In the genomic region with DNA sequence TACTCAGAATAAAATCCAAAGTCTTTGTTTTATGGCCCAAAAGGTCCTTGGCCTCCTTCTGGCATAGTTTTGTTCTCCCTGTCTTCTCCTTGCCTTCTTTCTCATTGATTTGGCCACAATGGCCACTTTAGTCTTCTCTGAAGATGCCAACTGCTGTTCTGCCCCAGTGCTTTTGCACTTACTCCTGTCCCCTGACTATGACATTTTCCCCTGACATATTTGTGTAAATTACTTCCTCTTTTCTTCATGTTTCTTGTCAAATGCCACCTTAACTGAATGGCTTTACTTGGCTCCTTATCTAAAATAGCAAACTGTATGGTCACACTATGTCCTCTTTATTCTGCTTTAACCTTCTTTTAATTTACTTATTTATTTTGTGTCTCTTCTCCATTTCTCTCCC, we compare ENCODE assay signal across 15 cellular contexts.
A peak's percentile ranks its signal among the peaks of the same experiment; 100 is the strongest.
DNase-seq lines count a peak whose midpoint lies in the region; ATAC-seq, FAIRE-seq and TF ChIP-seq lines count a peak whose summit lies in the region.
"Had no signal": no experiment of that assay in that cellular context is flagged by ENCODE, and none has a peak within 500 bp of the region (broad histone marks: within the 10 kb centered on the region; RNA-seq: fewer than 3 reads in every experiment).

No MANE protein-coding gene starts in this region.

- H3K27ac Mint-ChIP-seq in H9 (peak overlapping the region in 2 of 3 experiments; percentile 8 to 11; a peak in 2 of 7 replicates), nephron progenitor cell (peak overlapping the region; percentile 12)
- H3K27ac Mint-ChIP-seq: CD4-positive, alpha-beta memory T cell had no signal

- H4K5ac ChIP-seq in H9 (ENCODE audit: insufficient read length, low read depth, low read length), result no peak overlapping the region

- no peak for TF ChIP-seq RAD21 in HepG2 (CRISPR knock-in tag; IDR thresholded peaks at IDR 0.05)

- no peak for TF ChIP-seq CTCF in H9 (conservative IDR thresholded peaks at IDR 0.05)
- no peak for TF ChIP-seq CTCF in Panc1 (IDR thresholded peaks at IDR 0.05)
- no peak for TF ChIP-seq CTCF in nephron progenitor cell (IDR thresholded peaks at IDR 0.05)
- TF ChIP-seq CTCF in HepG2 (CRISPR knock-in tag; IDR thresholded peaks at IDR 0.05), result no peak

- no peak overlapping the region for H2AFZ ChIP-seq in H9 (ENCODE audit: low read length)
- no peak overlapping the region for H2AFZ ChIP-seq in HepG2 (ENCODE audit: low read length)

- H3K4me1 Mint-ChIP-seq in H9 (peaks cover 25 to 27% of the 10 kb centered on the region in 2 experiments), nephron progenitor cell (peaks cover 4% of the 10 kb centered on the region)
- H3K4me1 Mint-ChIP-seq: CD4-positive, alpha-beta memory T cell had no signal

- no peak overlapping the region for H3K4ac ChIP-seq in H9 (ENCODE audit: low read depth, low read length)

- no peaks in the 10 kb centered on the region; a peak in 1 of 7 replicates for H3K36me3 Mint-ChIP-seq in H9 (ENCODE audit: insufficient read depth in 1 of 3, low read depth in 3 of 3)
- H3K36me3 Mint-ChIP-seq in nephron progenitor cell (ENCODE audit: low read depth), result no peaks in the 10 kb centered on the region
- H3K36me3 Mint-ChIP-seq: CD4-positive, alpha-beta memory T cell had no signal

- H3K14ac ChIP-seq in H9 (ENCODE audit: insufficient read depth, low read length), result no peak overlapping the region

- no peak overlapping the region for H2BK12ac ChIP-seq in H9 (ENCODE audit: insufficient read length, low read depth, low read length)

- H3K36me3 ChIP-seq in Panc1 (ENCODE audit: control insufficient read depth, insufficient read depth, low read length) (no peaks in the 10 kb centered on the region), HepG2 (replicated peaks in 1 of 2; ENCODE audit: control insufficient read depth in 1 of 2, insufficient read depth in 2 of 2, low read length in 2 of 2) (no peaks in the 10 kb centered on the region)
- H3K36me3 ChIP-seq: BE2C had no signal

- H2AK5ac ChIP-seq in H9 (ENCODE audit: insufficient read length, low read length), result no peak overlapping the region

- H3K4me3 ChIP-seq in Panc1 (ENCODE audit: low read depth in 2 of 2, low read length in 2 of 2) (no peak overlapping the region), HepG2 (replicated peaks in 1 of 3; ENCODE audit: insufficient read depth in 1 of 3, low read depth in 2 of 3, low read length in 3 of 3) (no peak overlapping the region)
- H3K4me3 ChIP-seq: A549 had no signal

- H4K8ac ChIP-seq in H9 (replicated peaks; ENCODE audit: insufficient read length, low read depth, low read length), result no peak overlapping the region

- H3K4me3 Mint-ChIP-seq in H9 (no peak overlapping the region), nephron progenitor cell (no peak overlapping the region)
- H3K4me3 Mint-ChIP-seq: CD4-positive, alpha-beta memory T cell had no signal

- no peak overlapping the region for H2BK20ac ChIP-seq in H9 (ENCODE audit: low read depth, low read length, poor library complexity, severe bottlenecking)

- no peak overlapping the region for H4K91ac ChIP-seq in H9 (ENCODE audit: insufficient read length, low read depth, low read length)

- no peak overlapping the region for H2BK15ac ChIP-seq in H9 (ENCODE audit: low read depth, low read length)

- H3K27me3 Mint-ChIP-seq in H9 (ENCODE audit: low read depth) (no peaks in the 10 kb centered on the region), nephron progenitor cell (ENCODE audit: low read depth, poor library complexity) (no peaks in the 10 kb centered on the region)
- H3K27me3 Mint-ChIP-seq: CD4-positive, alpha-beta memory T cell had no signal

- no peak overlapping the region for H3K56ac ChIP-seq in H9 (ENCODE audit: insufficient read length, low read depth, low read length)

- H3K4me2 ChIP-seq in H9 (ENCODE audit: insufficient read depth, insufficient read length, low read length) (no peak overlapping the region), HepG2 (ENCODE audit: low read depth, low read length) (no peak overlapping the region)
- H3K4me2 ChIP-seq: A549 had no signal

- in situ Hi-C loops in KBM-7 (cut with MboI; ENCODE audit: low pct_unique_long_range_greater_than_20kb, low sequenced_read_pairs), result no loop called here
- in situ Hi-C loops in Panc1 (cut with HindIII; ENCODE audit: low pct_unique_long_range_greater_than_20kb, low sequenced_read_pairs), result no loop called here
- in situ Hi-C loops in HepG2 (cut with HindIII; ENCODE audit: extremely low pct_ligation_motif_present, low pct_unique_long_range_greater_than_20kb), result no loop called here

- H3K9ac ChIP-seq in H9 (ENCODE audit: extremely low read depth, insufficient read length, low read length), result no peak overlapping the region
- no peak overlapping the region for H3K9ac ChIP-seq in HepG2 (ENCODE audit: insufficient read depth, low read depth, low read length)

- DNase-seq in H9 (no peak), KBM-7 (peak; percentile 4), Panc1 (ENCODE audit: low read depth, low spot score) (no peak), nephron progenitor cell (no peak), putamen (ENCODE audit: low spot score) (no peak), NCI-H446 (lab: John Stamatoyannopoulos, UW) (no peak), HepG2 (ENCODE audit: low spot score) (no peak)
- DNase-seq: BE2C; CD4-positive, alpha-beta memory T cell; COR-L47; DND-41; GDM1 had no signal

- H2BK120ac ChIP-seq in H9 (ENCODE audit: low read depth, low read length, poor library complexity, severe bottlenecking), result no peak overlapping the region

- H3K27me3 ChIP-seq in H9 (ENCODE audit: insufficient read depth, low read length) (no peaks in the 10 kb centered on the region), Panc1 (ENCODE audit: control insufficient read depth, insufficient read depth, low read length) (no peaks in the 10 kb centered on the region), HepG2 (ENCODE audit: control insufficient read depth in 1 of 2, insufficient read depth in 2 of 2, low read length in 2 of 2) (no peaks in the 10 kb centered on the region)

- H3K79me1 ChIP-seq in H9 (ENCODE audit: insufficient read depth, low read depth, low read length, poor library complexity, severe bottlenecking), result no peaks in the 10 kb centered on the region

- no peaks in the 10 kb centered on the region for H3K79me2 ChIP-seq in H9 (ENCODE audit: insufficient read depth, low read length)
- no peaks in the 10 kb centered on the region for H3K79me2 ChIP-seq in HepG2 (ENCODE audit: insufficient read depth, low read length)

- H2BK5ac ChIP-seq in H9 (ENCODE audit: insufficient read length, low read length), result no peak overlapping the region

- H3K9me3 Mint-ChIP-seq in H9 (no peaks in the 10 kb centered on the region), nephron progenitor cell (no peaks in the 10 kb centered on the region)

- CTCF ChIA-PET in Panc1 (lab: Charles Lee), result no interaction called here
- CTCF ChIA-PET in HepG2 (lab: Yijun Ruan, JAX; ENCODE audit: low intra/inter-chr PET ratio, low total read pairs), result no interaction called here

- no peak overlapping the region for H3K27ac ChIP-seq in H9 (ENCODE audit: insufficient read length, low read depth, low read length)
- H3K27ac ChIP-seq in Panc1 (ENCODE audit: low read length), result peak overlapping the region; percentile 18; the same call in 1 of the 2 replicates
- H3K27ac ChIP-seq in HepG2 (ENCODE audit: extremely low read length, insufficient read depth, low read length), result no peak overlapping the region
- H3K27ac ChIP-seq: A549, C4-2B had no signal

- H3K4me1 ChIP-seq in H9 (ENCODE audit: insufficient read depth, low read length) (no peaks in the 10 kb centered on the region), Panc1 (ENCODE audit: control insufficient read depth, insufficient read depth, low read length) (peaks cover 4% of the 10 kb centered on the region; the same call in 1 of the 2 replicates), HepG2 (ENCODE audit: insufficient read depth, low read length) (no peaks in the 10 kb centered on the region)
- H3K4me1 ChIP-seq: A549, BE2C had no signal

- H3T11ph ChIP-seq in H9 (ENCODE audit: low read length), result no peak overlapping the region

- ATAC-seq in Panc1 (no peak), HepG2 (no peak)
- ATAC-seq: A549 had no signal

- no peak for TF ChIP-seq POLR2A in HepG2 (IDR thresholded peaks at IDR 0.05; ENCODE audit: insufficient read depth in 1 of 2, low read depth in 2 of 2, low read length in 2 of 2)

- no peak for TF ChIP-seq EP300 in HepG2 (IDR thresholded peaks at IDR 0.05; ENCODE audit: low read depth in 2 of 2, low read length in 2 of 2)
- TF ChIP-seq EP300 in HepG2 (CRISPR knock-in tag; IDR thresholded peaks at IDR 0.05; ENCODE audit: borderline replicate concordance), result no peak

- intact Hi-C loops in Panc1 (cut with micrococcal nuclease; ENCODE audit: unreplicated experiment), result no loop called here
- intact Hi-C loops in HepG2 (cut with micrococcal nuclease; ENCODE audit: unreplicated experiment), result no loop called here

- H3K23ac ChIP-seq in H9 (ENCODE audit: insufficient read length, low read depth, low read length), result no peak overlapping the region

- no peak overlapping the region for H3K18ac ChIP-seq in H9 (ENCODE audit: insufficient read length, low read depth, low read length)

- no peaks in the 10 kb centered on the region for H3K23me2 ChIP-seq in H9 (ENCODE audit: insufficient read length, low read depth, low read length, poor library complexity, severe bottlenecking)

- no peaks in the 10 kb centered on the region for H4K20me1 ChIP-seq in H9 (ENCODE audit: control insufficient read depth, insufficient read depth, insufficient read length)
- H4K20me1 ChIP-seq in HepG2 (ENCODE audit: insufficient read depth, low read length), result no peaks in the 10 kb centered on the region

- POLR2A ChIA-PET in Panc1 (lab: Charles Lee), result no interaction called here
- POLR2A ChIA-PET in HepG2 (lab: Yijun Ruan, JAX), result no interaction called here

- BruUV-seq in Panc1 (replicated peaks; lab: Mats Ljungman, UMichigan), result no TSS peak
- BruUV-seq in HepG2 (replicated peaks; lab: Mats Ljungman, UMichigan), result no TSS peak

- no peak for FAIRE-seq in HepG2 (lab: Jason Lieb, UNC)
- FAIRE-seq: A549, H54 had no signal

- no peaks in the 10 kb centered on the region for H3K9me3 ChIP-seq in H9 (ENCODE audit: control insufficient read depth, low read depth, low read length)
- H3K9me3 ChIP-seq in Panc1 (ENCODE audit: control insufficient read depth, insufficient read depth, low read depth, low read length), result no peaks in the 10 kb centered on the region
- H3K9me3 ChIP-seq in HepG2 (ENCODE audit: low read length), result no peaks in the 10 kb centered on the region
- H3K9me3 ChIP-seq: A549, BE2C had no signal

TF ChIP-seq in HepG2, 621 proteins besides CTCF, POLR2A, EP300 and RAD21:
- TF ChIP-seq RBAK (CRISPR knock-in tag; IDR thresholded peaks at IDR 0.05) (no peak), GZF1 (CRISPR knock-in tag; IDR thresholded peaks at IDR 0.05) (no peak), NFE2L1 (CRISPR knock-in tag; IDR thresholded peaks at IDR 0.05; ENCODE audit: borderline replicate concordance) (no peak), KLF9 (CRISPR knock-in tag; IDR thresholded peaks at IDR 0.05; ENCODE audit: low read depth) (no peak), ZNF24 (IDR thresholded peaks at IDR 0.05) (no peak), RNF2 (conservative IDR thresholded peaks at IDR 0.05; ENCODE audit: low read depth) (no peak)
